In the genomic region with DNA sequence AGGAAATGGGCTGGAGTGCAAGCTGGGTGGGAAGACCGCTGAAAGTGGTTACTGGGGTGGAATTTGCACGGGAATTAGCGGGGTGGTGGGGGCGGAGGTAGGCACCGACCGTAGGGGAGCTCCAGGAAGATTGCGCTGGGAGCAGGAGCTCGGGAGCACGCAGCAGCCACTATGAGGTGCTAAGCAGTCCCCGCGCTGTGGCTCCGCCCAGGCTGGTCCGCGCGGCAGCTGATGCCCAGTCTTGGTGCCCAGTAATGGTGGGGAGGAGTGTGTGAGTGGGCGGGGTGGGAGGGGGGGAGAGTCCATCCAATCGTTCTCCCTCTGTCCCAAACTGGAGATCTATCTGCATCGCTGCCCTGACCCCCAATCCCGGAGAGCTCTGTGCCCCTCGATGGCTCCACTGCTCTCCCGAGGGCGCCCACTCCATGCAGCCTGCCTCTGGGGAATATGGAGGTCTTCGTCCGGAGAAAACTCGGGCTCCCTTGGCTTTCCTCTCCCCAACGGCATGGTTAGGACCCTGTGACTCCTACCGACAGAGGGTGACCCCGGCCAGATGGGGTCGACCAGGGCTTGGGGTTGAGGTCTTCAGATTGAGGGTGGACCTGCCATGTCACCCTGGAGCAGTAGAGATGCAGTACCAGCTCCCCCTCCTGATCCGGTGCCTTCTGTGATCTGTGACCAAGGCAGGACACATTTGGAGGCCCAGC, we compare ENCODE assay signal across 8 cellular contexts. TPM values are rescaled to one million over a fixed set of nuclear protein-coding genes. Genes with fewer than 3 reads are reported as not detected.
DNase-seq lines count a peak whose midpoint lies in the region; ATAC-seq, FAIRE-seq and TF ChIP-seq lines count a peak whose summit lies in the region.

No MANE protein-coding gene starts in this region.

- POLR2A ChIA-PET in A549 (lab: Yijun Ruan, JAX), result interaction anchor here (0.5 to 1.1 kb wide), 4 partner anchors 28 to 1981 kb away, joined by 3 to 4 read pairs (median 3); no protein-coding TSS in a partner anchor
- POLR2A ChIA-PET in naive thymus-derived CD4-positive, alpha-beta T cell (lab: Charles Lee), result interaction anchor here (0.6 to 5.1 kb wide), 12 partner anchors 9 to 563 kb away, joined by 3 to 96 read pairs (median 6); a partner anchor contains a TSS

- TF ChIP-seq EP300 in A549 (IDR thresholded peaks at IDR 0.05), result no peak

- H3F3A ChIP-seq in Loucy (ENCODE audit: low read depth), result peaks cover 3% of the 10 kb centered on the region; the same call in 1 of the 2 replicates

- H3K4me1 ChIP-seq in A549 (no peaks in the 10 kb centered on the region), Loucy (ENCODE audit: insufficient read depth, low read length, poor library complexity, severe bottlenecking) (peaks cover 17% of the 10 kb centered on the region)
- peaks cover 20 to 34% of the 10 kb centered on the region in 2 donors for H3K4me1 ChIP-seq in naive thymus-derived CD4-positive, alpha-beta T cell (ENCODE audit: control insufficient read depth in 2 of 2, insufficient read depth in 2 of 2, low read length in 2 of 2)

- TF ChIP-seq POLR2A in A549 (IDR thresholded peaks at IDR 0.05; ENCODE audit: low read length), result no peak

- CTCF ChIA-PET in A549 (lab: Yijun Ruan, JAX), result interaction anchor here (1.1 to 12.1 kb wide), 26 partner anchors 10 to 426 kb away, joined by 3 to 240 read pairs (median 14); a partner anchor contains a TSS
- CTCF ChIA-PET in naive thymus-derived CD4-positive, alpha-beta T cell (lab: Charles Lee), result interaction anchor here (1.3 to 5.7 kb wide), 17 partner anchors 7 to 398 kb away, joined by 4 to 114 read pairs (median 9); a partner anchor contains a TSS

- H3K4me2 ChIP-seq in A549, result peak overlapping the region; percentile 76
- H3K4me2 ChIP-seq in Loucy (ENCODE audit: low read depth, low read length, poor library complexity, severe bottlenecking), result peak overlapping the region; percentile 49

- peaks cover 25 to 55% (median 50%) of the 10 kb centered on the region in 7 donors for H3K4me1 Mint-ChIP-seq in naive thymus-derived CD4-positive, alpha-beta T cell

- H3K4me3 Mint-ChIP-seq in naive thymus-derived CD4-positive, alpha-beta T cell, result peak overlapping the region; percentile 84 to 94 (median 90)

- H3K79me2 ChIP-seq in Loucy (ENCODE audit: insufficient read depth, low read length), result no peaks in the 10 kb centered on the region

- H4K20me1 ChIP-seq in Loucy (ENCODE audit: insufficient read depth, low read length, poor library complexity, severe bottlenecking), result no peaks in the 10 kb centered on the region

- TF ChIP-seq CTCF in A549 (IDR thresholded peaks at IDR 0.05), result no peak
- TF ChIP-seq CTCF in Loucy (conservative IDR thresholded peaks at IDR 0.05; ENCODE audit: low read length), result no peak
- peak; percentile 6 for TF ChIP-seq CTCF in epithelial cell of esophagus (IDR thresholded peaks at IDR 0.05; ENCODE audit: insufficient read depth, low read depth, low read length, missing control alignments)

- WGBS in A549 (ENCODE audit: missing lambda C conversion rate), result 91% methylated on average over 28 of the region's 30 CpGs

- no peaks in the 10 kb centered on the region for H3K9me3 Mint-ChIP-seq in naive thymus-derived CD4-positive, alpha-beta T cell

- FAIRE-seq in A549 (lab: Jason Lieb, UNC), result no peak

- DNase-seq in A549 (ENCODE audit: low read depth in 1 of 2, low spot score in 1 of 2) (no peak), epithelial cell of esophagus (ENCODE audit: low read depth) (peak; percentile 14), NCI-H2196 treated with DMSO at 0.1 percent for 48 hours (lab: John Stamatoyannopoulos, UW; ENCODE audit: unreplicated experiment) (no peak), NAMALWA (ENCODE audit: low spot score) (no peak)
- no peak for DNase-seq in naive thymus-derived CD4-positive, alpha-beta T cell
- DNase-seq in stimulated activated CD4-positive, alpha-beta T cell treated with anti-CD3 and anti-CD28 coated beads, Interleukin-4, amount 100 ng/mL, for 1 hour, result no peak

- no peaks in the 10 kb centered on the region for H3K27me3 ChIP-seq in Loucy (ENCODE audit: insufficient read depth, low read length, poor library complexity, severe bottlenecking)
- no peaks in the 10 kb centered on the region for H3K27me3 ChIP-seq in naive thymus-derived CD4-positive, alpha-beta T cell (ENCODE audit: control insufficient read depth in 2 of 2, insufficient read depth in 2 of 2, low read length in 2 of 2)

- peak overlapping the region; percentile 73; the same call in 1 of the 2 replicates for H2AFZ ChIP-seq in Loucy (ENCODE audit: low read length)

- H3K9me3 ChIP-seq in A549, result no peaks in the 10 kb centered on the region
- H3K9me3 ChIP-seq in Loucy (ENCODE audit: insufficient read depth, low read depth, low read length), result no peaks in the 10 kb centered on the region
- H3K9me3 ChIP-seq in naive thymus-derived CD4-positive, alpha-beta T cell (ENCODE audit: control insufficient read depth in 2 of 3, low read length in 3 of 3), result no peaks in the 10 kb centered on the region

- peaks cover 0 to 9% (median 6%) of the 10 kb centered on the region in 5 donors for H3K36me3 Mint-ChIP-seq in naive thymus-derived CD4-positive, alpha-beta T cell

- no peak overlapping the region for H3K9ac ChIP-seq in Loucy (ENCODE audit: low read depth, low read length, poor library complexity, severe bottlenecking)

- ATAC-seq in A549 (no peak; a peak in 1 of 6 replicates), HG02981 (IDR thresholded peaks at IDR 0.05; ENCODE audit: unreplicated experiment) (no peak)
- ATAC-seq in naive thymus-derived CD4-positive, alpha-beta T cell, result no peak

- H3K4me3 ChIP-seq in A549, result no peak overlapping the region
- H3K4me3 ChIP-seq in Loucy (ENCODE audit: low read length, poor library complexity, severe bottlenecking), result peak overlapping the region; percentile 69
- H3K4me3 ChIP-seq in epithelial cell of esophagus (ENCODE audit: low read length), result no peak overlapping the region
- peak overlapping the region; percentile 74 for H3K4me3 ChIP-seq in naive thymus-derived CD4-positive, alpha-beta T cell (ENCODE audit: low read length)

- intact Hi-C loops in naive thymus-derived CD4-positive, alpha-beta T cell (cut with micrococcal nuclease), result loop anchor here (1.0 to 2.0 kb wide), 3 partner anchors 9 to 44 kb away; a partner anchor contains a TSS

- H3K36me3 ChIP-seq in Loucy (ENCODE audit: insufficient read depth, low read length), result no peaks in the 10 kb centered on the region
- H3K36me3 ChIP-seq in naive thymus-derived CD4-positive, alpha-beta T cell (ENCODE audit: control insufficient read depth in 2 of 3, insufficient read depth in 3 of 3, low read length in 3 of 3), result peaks cover 0 to 21% (median 0%) of the 10 kb centered on the region in 3 experiments

- H3K27ac ChIP-seq in A549, result no peak overlapping the region; a peak in 1 of 6 replicates
- H3K27ac ChIP-seq in naive thymus-derived CD4-positive, alpha-beta T cell (ENCODE audit: low read depth, low read length), result peak overlapping the region; percentile 77

- H3K27ac Mint-ChIP-seq in naive thymus-derived CD4-positive, alpha-beta T cell, result peak overlapping the region; percentile 87 to 97 (median 96)

- no peak for TF ChIP-seq RAD21 in A549 (conservative IDR thresholded peaks at IDR 0.05 in 1 of 2, IDR thresholded peaks at IDR 0.05 in 1 of 2)

- H3K9me2 ChIP-seq in Loucy (replicated peaks; ENCODE audit: low read depth, low read length), result no peaks in the 10 kb centered on the region

- H3K27me3 Mint-ChIP-seq in naive thymus-derived CD4-positive, alpha-beta T cell, result no peaks in the 10 kb centered on the region

RNA-seq across cellular contexts. Expression of a gene that starts 5.3 kb away (rescaled TPM):
- polyA plus RNA-seq in A549 (2011; rRNA removed), result not detected in 2 replicates
- polyA plus RNA-seq in A549 (2012; cell fraction: cytosol; rRNA removed), result not detected in 2 replicates
- not detected in 2 replicates for polyA plus RNA-seq in A549 (2012; cell fraction: nucleus; rRNA removed)
- polyA plus RNA-seq in A549 (2017; fragmentation: RNase III; extraction: RNeasy Plus Mini Kit Qiagen cat#74134 plus additional on column Dnase treatment), result not detected in 3 replicates
- polyA minus RNA-seq in A549 (2011; rRNA and poly(A)+ RNA removed), result not detected in 2 replicates
- under 1 TPM in 3 of 5 experiments, not detected in 2; 0.19 to 0.48 (median 0.46) TPM for total RNA-seq in naive thymus-derived CD4-positive, alpha-beta T cell
- under 1 TPM; 0.14 to 0.24 TPM for polyA plus RNA-seq in naive thymus-derived CD4-positive, alpha-beta T cell

RNA-seq across cellular contexts. Expression of a gene that starts 9.8 kb away (rescaled TPM):
- polyA plus RNA-seq in A549 (2011; rRNA removed), result 27.6 and 30.5 TPM in 2 replicates
- polyA plus RNA-seq in A549 (2012; cell fraction: cytosol; rRNA removed), result 46.0 and 62.2 TPM in 2 replicates
- polyA plus RNA-seq in A549 (2012; cell fraction: nucleus; rRNA removed), result 54.1 and 71.4 TPM in 2 replicates
- 20.2 to 20.5 TPM (median 20.2 TPM) in 3 replicates for polyA plus RNA-seq in A549 (2017; fragmentation: RNase III; extraction: RNeasy Plus Mini Kit Qiagen cat#74134 plus additional on column Dnase treatment)
- 47.1 and 63.5 TPM in 2 replicates for polyA minus RNA-seq in A549 (2011; rRNA and poly(A)+ RNA removed)
- 100 to 1,000 TPM in 1 of 5 experiments, 10 to 100 TPM in 4; 23.9 to 111 (median 67.1) TPM for total RNA-seq in naive thymus-derived CD4-positive, alpha-beta T cell
- polyA plus RNA-seq in naive thymus-derived CD4-positive, alpha-beta T cell, result 10 to 100 TPM; 34.5 to 42.3 TPM

RNA-seq across cellular contexts. Expression of a gene that starts 24.6 kb away (rescaled TPM):
- polyA plus RNA-seq in A549 (2011; rRNA removed) (27.4 and 29.0 TPM in 2 replicates), A549 (2017; fragmentation: RNase III; extraction: RNeasy Plus Mini Kit Qiagen cat#74134 plus additional on column Dnase treatment) (35.6 to 40.2 TPM (median 39.2 TPM) in 3 replicates)
- 13.1 and 17.7 TPM in 2 replicates for polyA plus RNA-seq in A549 (2012; cell fraction: cytosol; rRNA removed)
- polyA plus RNA-seq in A549 (2012; cell fraction: nucleus; rRNA removed), result 12.6 and 21.5 TPM in 2 replicates
- polyA minus RNA-seq in A549 (2011; rRNA and poly(A)+ RNA removed), result 43.3 and 43.7 TPM in 2 replicates
- total RNA-seq in naive thymus-derived CD4-positive, alpha-beta T cell, result 10 to 100 TPM in 1 of 5 experiments, 1 to 10 TPM in 1, under 1 TPM in 3; 0.38 to 46.7 (median 0.56) TPM
- polyA plus RNA-seq in naive thymus-derived CD4-positive, alpha-beta T cell, result under 1 TPM in 1 of 2 donors, not detected in 1; 0.21 TPM

RNA-seq across cellular contexts. Expression of a gene that starts 35.3 kb away (rescaled TPM):
- polyA plus RNA-seq in A549 (2011; rRNA removed) (20.9 and 31.1 TPM in 2 replicates), A549 (2017; fragmentation: RNase III; extraction: RNeasy Plus Mini Kit Qiagen cat#74134 plus additional on column Dnase treatment) (6.2 to 6.5 TPM (median 6.3 TPM) in 3 replicates)
- polyA plus RNA-seq in A549 (2012; cell fraction: cytosol; rRNA removed), result 14.2 and 15.9 TPM in 2 replicates
- polyA plus RNA-seq in A549 (2012; cell fraction: nucleus; rRNA removed), result 9.5 and 13.5 TPM in 2 replicates
- 9.8 and 14.8 TPM in 2 replicates for polyA minus RNA-seq in A549 (2011; rRNA and poly(A)+ RNA removed)
- total RNA-seq in naive thymus-derived CD4-positive, alpha-beta T cell, result 10 to 100 TPM; 12.2 to 22.7 (median 16.3) TPM
- 10 to 100 TPM; 15.3 to 22.9 TPM for polyA plus RNA-seq in naive thymus-derived CD4-positive, alpha-beta T cell

RNA-seq across cellular contexts. Expression of a gene that starts 43.1 kb away (rescaled TPM):
- polyA plus RNA-seq in A549 (2011; rRNA removed) (60.3 and 79.6 TPM in 2 replicates), A549 (2017; fragmentation: RNase III; extraction: RNeasy Plus Mini Kit Qiagen cat#74134 plus additional on column Dnase treatment) (62.0 to 71.8 TPM (median 66.2 TPM) in 3 replicates)
- 90.7 and 110 TPM in 2 replicates for polyA plus RNA-seq in A549 (2012; cell fraction: cytosol; rRNA removed)
- polyA plus RNA-seq in A549 (2012; cell fraction: nucleus; rRNA removed), result 149 and 159 TPM in 2 replicates
- 83.2 and 86.7 TPM in 2 replicates for polyA minus RNA-seq in A549 (2011; rRNA and poly(A)+ RNA removed)
- total RNA-seq in naive thymus-derived CD4-positive, alpha-beta T cell, result 100 to 1,000 TPM in 1 of 5 experiments, 10 to 100 TPM in 4; 78.7 to 140 (median 85.0) TPM
- polyA plus RNA-seq in naive thymus-derived CD4-positive, alpha-beta T cell, result 10 to 100 TPM; 82.7 to 98.9 TPM

Comparison
In these comparisons a context has a peak if more than half of its experiments do, and no peak if none do; other contexts are left out.
1. H3K4me3 ChIP-seq: peak in Loucy (single experiment) and naive thymus-derived CD4-positive, alpha-beta T cell (single experiment); none in A549 (single experiment) and epithelial cell of esophagus (single experiment).
2. RNA of a gene that starts 24.6 kb away (polyA plus RNA-seq): 12.6 to 40.2 TPM in A549; 0.21 TPM in naive thymus-derived CD4-positive, alpha-beta T cell; every median in the first group is over 10 times any median in the second.